Comparison of ENCODE assay signal across 1 cellular context in the genomic region with DNA sequence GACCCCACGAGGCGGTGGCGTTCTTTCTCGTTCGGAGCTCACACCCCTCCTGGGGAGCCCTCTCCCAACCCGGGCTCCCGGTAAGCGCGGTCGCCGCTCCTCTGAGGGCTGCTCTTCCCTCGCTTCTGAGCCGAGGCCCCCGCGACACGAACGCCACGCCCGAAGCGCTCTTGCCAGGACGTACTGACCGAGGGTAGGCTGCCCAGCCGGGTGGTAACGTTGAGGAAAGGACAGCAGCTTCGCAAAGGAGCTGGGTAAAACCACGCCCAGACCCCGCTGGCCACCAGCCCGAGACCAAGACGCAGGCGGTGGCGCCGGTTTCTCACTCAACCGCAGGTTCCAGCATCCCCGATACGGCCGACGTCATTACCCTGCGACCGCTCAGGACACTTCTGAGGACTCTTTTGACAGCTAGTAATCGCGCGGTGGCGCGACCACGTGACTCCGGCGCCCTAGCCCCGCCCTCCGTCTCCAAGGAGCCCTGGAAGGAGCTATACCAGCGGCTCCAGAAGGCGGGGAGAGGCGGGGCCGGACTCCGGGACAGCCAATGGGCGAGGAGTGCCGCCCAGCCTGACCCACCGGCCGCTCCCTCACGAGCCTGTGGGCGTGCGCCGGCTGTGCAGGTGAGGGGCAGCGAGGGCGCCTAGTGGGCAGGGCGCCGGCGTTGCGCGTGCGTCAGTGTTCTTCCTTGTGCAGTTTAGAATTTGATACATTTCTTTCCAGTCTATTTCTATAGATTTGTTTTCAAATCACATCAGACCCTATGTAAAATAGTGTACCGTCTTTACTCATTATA.
TF ChIP-seq lines count a peak whose summit lies in the region.

No MANE protein-coding gene starts in this region.

TF ChIP-seq in liver, 16 proteins besides CTCF, POLR2A, EP300 and RAD21 (continued from another document):
- TF ChIP-seq, protein P1, sequence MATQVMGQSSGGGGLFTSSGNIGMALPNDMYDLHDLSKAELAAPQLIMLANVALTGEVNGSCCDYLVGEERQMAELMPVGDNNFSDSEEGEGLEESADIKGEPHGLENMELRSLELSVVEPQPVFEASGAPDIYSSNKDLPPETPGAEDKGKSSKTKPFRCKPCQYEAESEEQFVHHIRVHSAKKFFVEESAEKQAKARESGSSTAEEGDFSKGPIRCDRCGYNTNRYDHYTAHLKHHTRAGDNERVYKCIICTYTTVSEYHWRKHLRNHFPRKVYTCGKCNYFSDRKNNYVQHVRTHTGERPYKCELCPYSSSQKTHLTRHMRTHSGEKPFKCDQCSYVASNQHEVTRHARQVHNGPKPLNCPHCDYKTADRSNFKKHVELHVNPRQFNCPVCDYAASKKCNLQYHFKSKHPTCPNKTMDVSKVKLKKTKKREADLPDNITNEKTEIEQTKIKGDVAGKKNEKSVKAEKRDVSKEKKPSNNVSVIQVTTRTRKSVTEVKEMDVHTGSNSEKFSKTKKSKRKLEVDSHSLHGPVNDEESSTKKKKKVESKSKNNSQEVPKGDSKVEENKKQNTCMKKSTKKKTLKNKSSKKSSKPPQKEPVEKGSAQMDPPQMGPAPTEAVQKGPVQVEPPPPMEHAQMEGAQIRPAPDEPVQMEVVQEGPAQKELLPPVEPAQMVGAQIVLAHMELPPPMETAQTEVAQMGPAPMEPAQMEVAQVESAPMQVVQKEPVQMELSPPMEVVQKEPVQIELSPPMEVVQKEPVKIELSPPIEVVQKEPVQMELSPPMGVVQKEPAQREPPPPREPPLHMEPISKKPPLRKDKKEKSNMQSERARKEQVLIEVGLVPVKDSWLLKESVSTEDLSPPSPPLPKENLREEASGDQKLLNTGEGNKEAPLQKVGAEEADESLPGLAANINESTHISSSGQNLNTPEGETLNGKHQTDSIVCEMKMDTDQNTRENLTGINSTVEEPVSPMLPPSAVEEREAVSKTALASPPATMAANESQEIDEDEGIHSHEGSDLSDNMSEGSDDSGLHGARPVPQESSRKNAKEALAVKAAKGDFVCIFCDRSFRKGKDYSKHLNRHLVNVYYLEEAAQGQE (IDR thresholded peaks at IDR 0.05), result peak; percentile 48
- TF ChIP-seq NR2F2 (IDR thresholded peaks at IDR 0.05) (no peak), HNF4G (IDR thresholded peaks at IDR 0.05) (no peak), FOXA2 (IDR thresholded peaks at IDR 0.05) (no peak), GABPA (IDR thresholded peaks at IDR 0.05 in 1 of 2, conservative IDR thresholded peaks at IDR 0.05 in 1 of 2) (peak in 1 of 2 donors; percentile 61), SP1 (IDR thresholded peaks at IDR 0.05) (peak; percentile 84), HNF4A (conservative IDR thresholded peaks at IDR 0.05) (peak; percentile 42 to 50), EGR1 (IDR thresholded peaks at IDR 0.05; ENCODE audit: low read depth in 2 of 2) (peak in 1 of 2 donors; percentile 13), RXRA (IDR thresholded peaks at IDR 0.05) (peak; percentile 42 to 53), JUND (IDR thresholded peaks at IDR 0.05) (peak; percentile 40 to 54), YY1 (IDR thresholded peaks at IDR 0.05) (peak; percentile 50)
- TF ChIP-seq, protein P2, sequence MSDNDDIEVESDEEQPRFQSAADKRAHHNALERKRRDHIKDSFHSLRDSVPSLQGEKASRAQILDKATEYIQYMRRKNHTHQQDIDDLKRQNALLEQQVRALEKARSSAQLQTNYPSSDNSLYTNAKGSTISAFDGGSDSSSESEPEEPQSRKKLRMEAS (IDR thresholded peaks at IDR 0.05), result peak; percentile 73
- TF ChIP-seq, protein P3, sequence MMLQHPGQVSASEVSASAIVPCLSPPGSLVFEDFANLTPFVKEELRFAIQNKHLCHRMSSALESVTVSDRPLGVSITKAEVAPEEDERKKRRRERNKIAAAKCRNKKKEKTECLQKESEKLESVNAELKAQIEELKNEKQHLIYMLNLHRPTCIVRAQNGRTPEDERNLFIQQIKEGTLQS (IDR thresholded peaks at IDR 0.05), result no peak
